In the genomic region with DNA sequence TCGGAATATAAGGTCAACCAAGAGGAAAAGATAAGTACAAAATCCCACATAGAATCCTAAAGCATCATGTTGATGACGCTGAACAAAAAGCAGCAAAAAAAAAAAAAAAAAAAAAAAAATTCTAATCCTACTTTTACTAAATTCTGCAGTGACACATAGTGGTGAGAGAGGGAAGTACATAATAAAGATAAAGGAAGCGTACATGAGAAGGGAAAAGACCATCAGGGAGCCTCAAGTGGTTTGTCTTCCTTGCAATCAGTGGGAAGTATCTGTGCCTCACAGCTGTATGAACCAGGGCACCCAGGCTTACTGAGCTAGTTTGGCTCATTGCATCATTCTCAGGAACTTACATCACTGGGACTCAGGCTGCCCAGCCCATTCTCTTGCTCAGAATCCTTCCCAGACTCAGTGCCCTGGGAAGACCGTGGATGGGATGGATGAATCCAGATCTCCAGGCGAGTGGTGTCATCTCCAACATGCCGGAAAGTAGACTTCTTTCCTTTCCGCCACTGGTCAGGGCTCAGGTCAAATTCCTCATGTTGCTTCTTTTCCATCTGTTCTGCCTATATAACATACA, we compare ENCODE assay signal across 1 cellular context.
TF ChIP-seq lines count a peak whose summit lies in the region.

No MANE protein-coding gene starts in this region.

TF ChIP-seq in GM12878, 131 proteins besides CTCF, POLR2A, EP300 and RAD21:
- TF ChIP-seq, protein P1, sequence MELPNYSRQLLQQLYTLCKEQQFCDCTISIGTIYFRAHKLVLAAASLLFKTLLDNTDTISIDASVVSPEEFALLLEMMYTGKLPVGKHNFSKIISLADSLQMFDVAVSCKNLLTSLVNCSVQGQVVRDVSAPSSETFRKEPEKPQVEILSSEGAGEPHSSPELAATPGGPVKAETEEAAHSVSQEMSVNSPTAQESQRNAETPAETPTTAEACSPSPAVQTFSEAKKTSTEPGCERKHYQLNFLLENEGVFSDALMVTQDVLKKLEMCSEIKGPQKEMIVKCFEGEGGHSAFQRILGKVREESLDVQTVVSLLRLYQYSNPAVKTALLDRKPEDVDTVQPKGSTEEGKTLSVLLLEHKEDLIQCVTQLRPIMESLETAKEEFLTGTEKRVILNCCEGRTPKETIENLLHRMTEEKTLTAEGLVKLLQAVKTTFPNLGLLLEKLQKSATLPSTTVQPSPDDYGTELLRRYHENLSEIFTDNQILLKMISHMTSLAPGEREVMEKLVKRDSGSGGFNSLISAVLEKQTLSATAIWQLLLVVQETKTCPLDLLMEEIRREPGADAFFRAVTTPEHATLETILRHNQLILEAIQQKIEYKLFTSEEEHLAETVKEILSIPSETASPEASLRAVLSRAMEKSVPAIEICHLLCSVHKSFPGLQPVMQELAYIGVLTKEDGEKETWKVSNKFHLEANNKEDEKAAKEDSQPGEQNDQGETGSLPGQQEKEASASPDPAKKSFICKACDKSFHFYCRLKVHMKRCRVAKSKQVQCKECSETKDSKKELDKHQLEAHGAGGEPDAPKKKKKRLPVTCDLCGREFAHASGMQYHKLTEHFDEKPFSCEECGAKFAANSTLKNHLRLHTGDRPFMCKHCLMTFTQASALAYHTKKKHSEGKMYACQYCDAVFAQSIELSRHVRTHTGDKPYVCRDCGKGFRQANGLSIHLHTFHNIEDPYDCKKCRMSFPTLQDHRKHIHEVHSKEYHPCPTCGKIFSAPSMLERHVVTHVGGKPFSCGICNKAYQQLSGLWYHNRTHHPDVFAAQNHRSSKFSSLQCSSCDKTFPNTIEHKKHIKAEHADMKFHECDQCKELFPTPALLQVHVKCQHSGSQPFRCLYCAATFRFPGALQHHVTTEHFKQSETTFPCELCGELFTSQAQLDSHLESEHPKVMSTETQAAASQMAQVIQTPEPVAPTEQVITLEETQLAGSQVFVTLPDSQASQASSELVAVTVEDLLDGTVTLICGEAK (IDR thresholded peaks at IDR 0.05; ENCODE audit: borderline replicate concordance), result peak; percentile 40; the same call in 1 of the 2 replicates
- TF ChIP-seq ATF7 (IDR thresholded peaks at IDR 0.05; ENCODE audit: low read depth), result peak; percentile 44; the same call in 1 of the 2 replicates
- TF ChIP-seq ZNF384 (IDR thresholded peaks at IDR 0.05; ENCODE audit: borderline replicate concordance, low read depth, low read length), result peak; percentile 99
- 0 out of 2 replicates have a peak, but pooled peaks have one; percentile 29 for TF ChIP-seq CREB1 (IDR thresholded peaks at IDR 0.05; ENCODE audit: low read depth)
- peak; percentile 80; the same call in 1 of the 2 replicates for TF ChIP-seq SMC3 (IDR thresholded peaks at IDR 0.05; ENCODE audit: borderline replicate concordance, low read length)
- TF ChIP-seq, protein P2, sequence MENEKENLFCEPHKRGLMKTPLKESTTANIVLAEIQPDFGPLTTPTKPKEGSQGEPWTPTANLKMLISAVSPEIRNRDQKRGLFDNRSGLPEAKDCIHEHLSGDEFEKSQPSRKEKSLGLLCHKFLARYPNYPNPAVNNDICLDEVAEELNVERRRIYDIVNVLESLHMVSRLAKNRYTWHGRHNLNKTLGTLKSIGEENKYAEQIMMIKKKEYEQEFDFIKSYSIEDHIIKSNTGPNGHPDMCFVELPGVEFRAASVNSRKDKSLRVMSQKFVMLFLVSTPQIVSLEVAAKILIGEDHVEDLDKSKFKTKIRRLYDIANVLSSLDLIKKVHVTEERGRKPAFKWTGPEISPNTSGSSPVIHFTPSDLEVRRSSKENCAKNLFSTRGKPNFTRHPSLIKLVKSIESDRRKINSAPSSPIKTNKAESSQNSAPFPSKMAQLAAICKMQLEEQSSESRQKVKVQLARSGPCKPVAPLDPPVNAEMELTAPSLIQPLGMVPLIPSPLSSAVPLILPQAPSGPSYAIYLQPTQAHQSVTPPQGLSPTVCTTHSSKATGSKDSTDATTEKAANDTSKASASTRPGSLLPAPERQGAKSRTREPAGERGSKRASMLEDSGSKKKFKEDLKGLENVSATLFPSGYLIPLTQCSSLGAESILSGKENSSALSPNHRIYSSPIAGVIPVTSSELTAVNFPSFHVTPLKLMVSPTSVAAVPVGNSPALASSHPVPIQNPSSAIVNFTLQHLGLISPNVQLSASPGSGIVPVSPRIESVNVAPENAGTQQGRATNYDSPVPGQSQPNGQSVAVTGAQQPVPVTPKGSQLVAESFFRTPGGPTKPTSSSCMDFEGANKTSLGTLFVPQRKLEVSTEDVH (IDR thresholded peaks at IDR 0.05; ENCODE audit: low read depth, partially characterized antibody), result peak; percentile 70
- peak; percentile 9 to 26; a peak in 1 of 4 replicates for TF ChIP-seq IKZF2 (IDR thresholded peaks at IDR 0.05)
- TF ChIP-seq LARP7 (IDR thresholded peaks at IDR 0.05), result no peak
- TF ChIP-seq, protein P3, sequence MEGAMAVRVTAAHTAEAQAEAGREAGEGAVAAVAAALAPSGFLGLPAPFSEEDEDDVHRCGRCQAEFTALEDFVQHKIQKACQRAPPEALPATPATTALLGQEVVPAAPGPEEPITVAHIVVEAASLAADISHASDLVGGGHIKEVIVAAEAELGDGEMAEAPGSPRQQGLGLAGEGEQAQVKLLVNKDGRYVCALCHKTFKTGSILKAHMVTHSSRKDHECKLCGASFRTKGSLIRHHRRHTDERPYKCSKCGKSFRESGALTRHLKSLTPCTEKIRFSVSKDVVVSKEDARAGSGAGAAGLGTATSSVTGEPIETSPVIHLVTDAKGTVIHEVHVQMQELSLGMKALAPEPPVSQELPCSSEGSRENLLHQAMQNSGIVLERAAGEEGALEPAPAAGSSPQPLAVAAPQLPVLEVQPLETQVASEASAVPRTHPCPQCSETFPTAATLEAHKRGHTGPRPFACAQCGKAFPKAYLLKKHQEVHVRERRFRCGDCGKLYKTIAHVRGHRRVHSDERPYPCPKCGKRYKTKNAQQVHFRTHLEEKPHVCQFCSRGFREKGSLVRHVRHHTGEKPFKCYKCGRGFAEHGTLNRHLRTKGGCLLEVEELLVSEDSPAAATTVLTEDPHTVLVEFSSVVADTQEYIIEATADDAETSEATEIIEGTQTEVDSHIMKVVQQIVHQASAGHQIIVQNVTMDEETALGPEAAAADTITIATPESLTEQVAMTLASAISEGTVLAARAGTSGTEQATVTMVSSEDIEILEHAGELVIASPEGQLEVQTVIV (IDR thresholded peaks at IDR 0.05; ENCODE audit: borderline replicate concordance, partially characterized antibody), result no peak
- TF ChIP-seq ZZZ3 (IDR thresholded peaks at IDR 0.05; ENCODE audit: control insufficient read depth, insufficient read length, low read depth), result no peak
- peak; percentile 73; the same call in 1 of the 2 replicates for TF ChIP-seq NBN (IDR thresholded peaks at IDR 0.05)
- TF ChIP-seq, protein P4, sequence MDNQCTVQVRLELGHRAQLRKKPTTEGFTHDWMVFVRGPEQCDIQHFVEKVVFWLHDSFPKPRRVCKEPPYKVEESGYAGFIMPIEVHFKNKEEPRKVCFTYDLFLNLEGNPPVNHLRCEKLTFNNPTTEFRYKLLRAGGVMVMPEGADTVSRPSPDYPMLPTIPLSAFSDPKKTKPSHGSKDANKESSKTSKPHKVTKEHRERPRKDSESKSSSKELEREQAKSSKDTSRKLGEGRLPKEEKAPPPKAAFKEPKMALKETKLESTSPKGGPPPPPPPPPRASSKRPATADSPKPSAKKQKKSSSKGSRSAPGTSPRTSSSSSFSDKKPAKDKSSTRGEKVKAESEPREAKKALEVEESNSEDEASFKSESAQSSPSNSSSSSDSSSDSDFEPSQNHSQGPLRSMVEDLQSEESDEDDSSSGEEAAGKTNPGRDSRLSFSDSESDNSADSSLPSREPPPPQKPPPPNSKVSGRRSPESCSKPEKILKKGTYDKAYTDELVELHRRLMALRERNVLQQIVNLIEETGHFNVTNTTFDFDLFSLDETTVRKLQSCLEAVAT (IDR thresholded peaks at IDR 0.05), result 0 out of 2 replicates have a peak, but pooled peaks have one; percentile 46
